Comparison of ENCODE assay signal across 11 cellular contexts in genomic region chr9:125343518-125344284, GRCh38.
A peak's percentile ranks its signal among the peaks of the same experiment; 100 is the strongest.
DNase-seq lines count a peak whose midpoint lies in the region; ATAC-seq, FAIRE-seq and TF ChIP-seq lines count a peak whose summit lies in the region.
"Had no signal": no experiment of that assay in that cellular context is flagged by ENCODE, and none has a peak within 500 bp of the region (broad histone marks: within the 10 kb centered on the region; RNA-seq: fewer than 3 reads in every experiment).

No MANE protein-coding gene starts in this region.

- no peaks in the 10 kb centered on the region for H3K9me3 ChIP-seq in SK-N-MC (ENCODE audit: low read depth, low read length)
- no peaks in the 10 kb centered on the region for H3K9me3 ChIP-seq in heart right ventricle
- no peaks in the 10 kb centered on the region for H3K9me3 ChIP-seq in subcutaneous abdominal adipose tissue (ENCODE audit: control insufficient read depth in 5 of 5, low read length in 5 of 5)

- DNase-seq in NCI-H1092 treated with DMSO at 0.1 percent for 48 hours (lab: John Stamatoyannopoulos, UW), result peak; percentile 19
- DNase-seq in NCI-H1092 (lab: John Stamatoyannopoulos, UW), result no peak
- no peak for DNase-seq in SK-N-MC (ENCODE audit: low read depth, low spot score)
- DNase-seq in heart right ventricle, result peak in 1 of 2 donors; percentile 9
- no peak for DNase-seq in GM19239 (ENCODE audit: insufficient read length, low spot score)
- DNase-seq: activated naive CD8-positive, alpha-beta T cell treated with anti-CD3 and anti-CD28 coated beads, Interleukin-2, amount 10 ng/mL, durations not matched to agents 7 days and 5 days; T1000 had no signal

- intact Hi-C loops in heart right ventricle (cut with DNase I), result loop anchor here in 1 of 10 donors (10.0 kb wide), 1 partner anchor 99 kb away; the partner anchor contains the start of gene HSPA5

- H3K27ac ChIP-seq in SK-N-MC, result peak overlapping the region; percentile 74
- H3K27ac ChIP-seq in heart right ventricle, result peak overlapping the region in 5 of 10 donors; percentile 2 to 20 (median 10)
- peak overlapping the region; percentile 51 for H3K27ac ChIP-seq in subcutaneous abdominal adipose tissue (ENCODE audit: low read depth, low read length)
- H3K27ac ChIP-seq: 22Rv1 had no signal

- H3K9ac ChIP-seq in SK-N-MC (ENCODE audit: insufficient read length) (no peak overlapping the region), subcutaneous abdominal adipose tissue (ENCODE audit: low read length in 5 of 5) (no peak overlapping the region)

- H3K4me1 ChIP-seq in heart right ventricle (peaks cover 0 to 16% (median 11%) of the 10 kb centered on the region in 9 donors), subcutaneous abdominal adipose tissue (ENCODE audit: control insufficient read depth in 5 of 5, insufficient read depth in 5 of 5, low read length in 5 of 5) (peaks cover 0 to 4% (median 0%) of the 10 kb centered on the region in 5 donors)

- H3K36me3 ChIP-seq in SK-N-MC (ENCODE audit: insufficient read depth, low read length), result peaks cover 52% of the 10 kb centered on the region
- H3K36me3 ChIP-seq in heart right ventricle, result peaks cover 0 to 93% (median 50%) of the 10 kb centered on the region in 9 donors
- H3K36me3 ChIP-seq in subcutaneous abdominal adipose tissue (ENCODE audit: control insufficient read depth in 5 of 5, insufficient read depth in 5 of 5, low read length in 5 of 5), result peaks cover 32 to 73% (median 60%) of the 10 kb centered on the region in 5 donors

- ATAC-seq in heart right ventricle (peak; percentile 53 to 97 (median 77)), GM21576 (IDR thresholded peaks at IDR 0.05; ENCODE audit: unreplicated experiment) (no peak), HG03175 (IDR thresholded peaks at IDR 0.05; ENCODE audit: unreplicated experiment) (no peak)

- TF ChIP-seq CTCF in heart right ventricle (IDR thresholded peaks at IDR 0.05), result peak in 1 of 9 donors; percentile 7

- no peak for FAIRE-seq in GM19239 (lab: Jason Lieb, UNC)

- H3K4me3 ChIP-seq in SK-N-MC (no peak overlapping the region), heart right ventricle (no peak overlapping the region), subcutaneous abdominal adipose tissue (ENCODE audit: low read depth in 1 of 5, low read length in 5 of 5) (no peak overlapping the region)

- H3K27me3 ChIP-seq in heart right ventricle, result no peaks in the 10 kb centered on the region
- no peaks in the 10 kb centered on the region for H3K27me3 ChIP-seq in subcutaneous abdominal adipose tissue (ENCODE audit: control insufficient read depth in 5 of 5, insufficient read depth in 4 of 5, low read length in 5 of 5)

- 42 to 60% methylated on average over 3 of the region's 3 CpGs for WGBS in heart right ventricle, 2 donors

Comparison
In these comparisons a context has a peak if more than half of its experiments do, and no peak if none do; other contexts are left out.
1. ATAC-seq: peak in heart right ventricle (8 of 8); none in GM21576 (single experiment) and HG03175 (single experiment).